Comparison of ENCODE assay signal across 10 cellular contexts in the genomic region with DNA sequence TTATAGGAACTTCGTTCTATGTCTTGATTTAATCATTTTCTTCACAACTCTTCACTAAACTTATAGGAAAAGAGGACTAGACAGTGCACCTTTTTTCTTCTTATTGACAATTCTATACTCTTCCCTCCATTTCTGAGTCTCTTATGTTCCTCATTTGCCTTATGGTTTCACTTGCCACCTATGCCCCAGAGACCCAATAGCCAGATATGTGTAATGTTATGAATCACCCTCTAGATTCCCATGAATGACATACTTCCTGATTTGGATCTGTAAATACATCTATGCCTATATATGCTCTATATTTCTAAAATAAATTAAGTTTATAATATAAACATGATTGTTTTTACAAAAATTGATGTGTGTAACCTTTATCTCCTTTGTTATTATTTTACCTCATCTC.
DNase-seq lines count a peak whose midpoint lies in the region; ATAC-seq and TF ChIP-seq lines count a peak whose summit lies in the region.
"Had no signal": no experiment of that assay in that cellular context is flagged by ENCODE, and none has a peak within 500 bp of the region (broad histone marks: within the 10 kb centered on the region; RNA-seq: fewer than 3 reads in every experiment).

No MANE protein-coding gene starts in this region.

- TF ChIP-seq POLR2A in transverse colon (IDR thresholded peaks at IDR 0.05) (no peak), uterus (IDR thresholded peaks at IDR 0.05) (no peak)

- H3K9me3 Mint-ChIP-seq in activated CD4-positive, alpha-beta T cell treated with anti-CD3 and anti-CD28 coated beads for 36 hours (ENCODE audit: low read depth) = no peaks in the 10 kb centered on the region
- peaks cover 5% of the 10 kb centered on the region for H3K9me3 Mint-ChIP-seq in activated B cell treated with CpG ODN at 0.5 μM for 24 hours
- H3K9me3 Mint-ChIP-seq: activated CD4-positive, alpha-beta T cell treated with anti-CD3 and anti-CD28 coated beads, Interleukin-2, amount 10 ng/mL, durations not matched to agents 24 days and 14 days had no signal

- no peaks in the 10 kb centered on the region for H3K36me3 Mint-ChIP-seq in activated CD4-positive, alpha-beta T cell treated with anti-CD3 and anti-CD28 coated beads for 36 hours (ENCODE audit: low read depth)
- no peaks in the 10 kb centered on the region for H3K36me3 Mint-ChIP-seq in activated B cell treated with CpG ODN at 0.5 μM for 24 hours (ENCODE audit: low read depth)

- no peak overlapping the region for H3K4me3 ChIP-seq in transverse colon
- no peak overlapping the region for H3K4me3 ChIP-seq in uterus
- H3K4me3 ChIP-seq: A549 had no signal

- 69 to 73% methylated on average over 1 of the region's 1 CpG for WGBS in transverse colon (ENCODE audit: low coverage in 1 of 2), 2 donors

- no peak for ATAC-seq in activated CD4-positive, alpha-beta T cell treated with anti-CD3 and anti-CD28 coated beads for 36 hours
- ATAC-seq in HG03139 (IDR thresholded peaks at IDR 0.05; ENCODE audit: unreplicated experiment) (peak; percentile 48), activated B cell treated with CpG ODN at 0.5 μM for 24 hours (ENCODE audit: low read depth) (peak; percentile 89), HG03025 (IDR thresholded peaks at IDR 0.05; ENCODE audit: low FRiP score, unreplicated experiment) (no peak)
- ATAC-seq: A549 had no signal

- no peak for TF ChIP-seq CTCF in activated B cell treated with CpG ODN at 0.5 μM for 24 hours (IDR thresholded peaks at IDR 0.05)
- TF ChIP-seq CTCF in transverse colon (IDR thresholded peaks at IDR 0.05) = no peak
- TF ChIP-seq CTCF in uterus (IDR thresholded peaks at IDR 0.05) = no peak

- no peak for TF ChIP-seq EP300 in transverse colon (IDR thresholded peaks at IDR 0.05; ENCODE audit: low read depth)

- DNase-seq in activated CD4-positive, alpha-beta T cell treated with anti-CD3 and anti-CD28 coated beads for 36 hours = no peak
- DNase-seq in activated CD4-positive, alpha-beta T cell treated with anti-CD3 and anti-CD28 coated beads, Interleukin-2, amount 50 U/mL, for 48 hours = no peak
- DNase-seq in activated B cell treated with CpG ODN at 0.5 μM for 24 hours (no peak), transverse colon (no peak), NCI-H2196 (lab: John Stamatoyannopoulos, UW; ENCODE audit: unreplicated experiment) (no peak), uterus (no peak)
- DNase-seq: activated CD4-positive, alpha-beta T cell treated with anti-CD3 and anti-CD28 coated beads, Interleukin-2, amount 10 ng/mL, durations not matched to agents 24 days and 14 days had no signal

- H3K27me3 ChIP-seq in transverse colon = no peaks in the 10 kb centered on the region
- no peaks in the 10 kb centered on the region for H3K27me3 ChIP-seq in uterus

- peak overlapping the region; percentile 7 for H3K27ac Mint-ChIP-seq in activated CD4-positive, alpha-beta T cell treated with anti-CD3 and anti-CD28 coated beads for 36 hours
- peak overlapping the region; percentile 88 for H3K27ac Mint-ChIP-seq in activated B cell treated with CpG ODN at 0.5 μM for 24 hours
- H3K27ac Mint-ChIP-seq: activated CD4-positive, alpha-beta T cell treated with anti-CD3 and anti-CD28 coated beads, Interleukin-2, amount 10 ng/mL, durations not matched to agents 24 days and 14 days had no signal

- intact Hi-C loops in activated CD4-positive, alpha-beta T cell treated with anti-CD3 and anti-CD28 coated beads for 36 hours (cut with DNase I, micrococcal nuclease) = no loop called here
- intact Hi-C loops in activated B cell treated with CpG ODN at 0.5 μM for 24 hours (cut with micrococcal nuclease) (loop anchor here (2.0 to 5.0 kb wide), 6 partner anchors 40 to 665 kb away; partner anchors contain the start of gene MEF2C), transverse colon (cut with DNase I; ENCODE audit: low total_unique reads) (no loop called here), uterus (cut with DNase I; ENCODE audit: low total_unique reads) (no loop called here)

- no peaks in the 10 kb centered on the region for H3K9me3 ChIP-seq in transverse colon
- H3K9me3 ChIP-seq in uterus = no peaks in the 10 kb centered on the region
- H3K9me3 ChIP-seq: A549 had no signal

- peaks cover 13% of the 10 kb centered on the region for H3K4me1 Mint-ChIP-seq in activated CD4-positive, alpha-beta T cell treated with anti-CD3 and anti-CD28 coated beads for 36 hours
- peaks cover 67% of the 10 kb centered on the region for H3K4me1 Mint-ChIP-seq in activated B cell treated with CpG ODN at 0.5 μM for 24 hours

- CTCF ChIA-PET in activated CD4-positive, alpha-beta T cell treated with anti-CD3 and anti-CD28 coated beads for 36 hours (lab: Charles Lee) = no interaction called here
- CTCF ChIA-PET in activated B cell treated with CpG ODN at 0.5 μM for 24 hours (lab: Charles Lee) = no interaction called here

- H3K27ac ChIP-seq in transverse colon (peak overlapping the region; percentile 9 to 48 (median 29)), uterus (no peak overlapping the region)
- H3K27ac ChIP-seq: A549 had no signal

- no peaks in the 10 kb centered on the region for H3K27me3 Mint-ChIP-seq in activated CD4-positive, alpha-beta T cell treated with anti-CD3 and anti-CD28 coated beads for 36 hours
- H3K27me3 Mint-ChIP-seq in activated B cell treated with CpG ODN at 0.5 μM for 24 hours = no peaks in the 10 kb centered on the region
- H3K27me3 Mint-ChIP-seq: activated CD4-positive, alpha-beta T cell treated with anti-CD3 and anti-CD28 coated beads, Interleukin-2, amount 10 ng/mL, durations not matched to agents 24 days and 14 days had no signal

- in situ Hi-C loops in transverse colon (cut with MboI; ENCODE audit: low pct_ligation_motif_present in 1 of 4, low pct_unique_long_range_greater_than_20kb in 1 of 4, low sequenced_read_pairs in 3 of 4) = no loop called here

- no peak overlapping the region for H3K4me3 Mint-ChIP-seq in activated CD4-positive, alpha-beta T cell treated with anti-CD3 and anti-CD28 coated beads for 36 hours
- peak overlapping the region; percentile 60 for H3K4me3 Mint-ChIP-seq in activated B cell treated with CpG ODN at 0.5 μM for 24 hours
- H3K4me3 Mint-ChIP-seq: activated CD4-positive, alpha-beta T cell treated with anti-CD3 and anti-CD28 coated beads, Interleukin-2, amount 10 ng/mL, durations not matched to agents 24 days and 14 days had no signal

- POLR2A ChIA-PET in activated CD4-positive, alpha-beta T cell treated with anti-CD3 and anti-CD28 coated beads for 36 hours (lab: Charles Lee) = no interaction called here
- POLR2A ChIA-PET in activated B cell treated with CpG ODN at 0.5 μM for 24 hours (lab: Charles Lee) = interaction anchor here (0.6 to 1.4 kb wide), 7 partner anchors 40 to 1015 kb away, joined by 3 to 8 read pairs (median 4); no protein-coding TSS in a partner anchor

- H3K4me1 ChIP-seq in transverse colon (peaks cover 0 to 11% (median 0%) of the 10 kb centered on the region in 4 donors), uterus (no peaks in the 10 kb centered on the region)
- H3K4me1 ChIP-seq: A549 had no signal

- no peaks in the 10 kb centered on the region for H3K36me3 ChIP-seq in transverse colon
- H3K36me3 ChIP-seq in uterus = no peaks in the 10 kb centered on the region

Comparison
In these comparisons a context has a peak if more than half of its experiments do, and no peak if none do; other contexts are left out.
1. ATAC-seq: peak in HG03139 (single experiment) and activated B cell treated with CpG ODN at 0.5 μM for 24 hours (single experiment); none in activated CD4-positive, alpha-beta T cell treated with anti-CD3 and anti-CD28 coated beads for 36 hours (single experiment) and HG03025 (single experiment).
2. H3K27ac ChIP-seq: peak in transverse colon (4 of 4); none in uterus (0 of 2).